In genomic region chr17:46818929-46819859, GRCh38 we compare ENCODE assay signal across 8 cellular contexts. TPM values are rescaled to one million over a fixed set of nuclear protein-coding genes. Genes with fewer than 3 reads are reported as not detected.
DNase-seq lines count a peak whose midpoint lies in the region; FAIRE-seq and TF ChIP-seq lines count a peak whose summit lies in the region.

No MANE protein-coding gene starts in this region.

- H3K79me1 ChIP-seq in neuronal stem cell (ENCODE audit: low read depth, low read length) = no peaks in the 10 kb centered on the region

- POLR2A ChIA-PET in endothelial cell of umbilical vein (lab: Charles Lee) = no interaction called here

- no peak overlapping the region for H3K27ac ChIP-seq in endothelial cell of umbilical vein (ENCODE audit: insufficient read depth, low read depth, low read length)
- no peak overlapping the region for H3K27ac ChIP-seq in neuronal stem cell (replicated peaks; ENCODE audit: low read length)

- intact Hi-C loops in endothelial cell of umbilical vein (cut with micrococcal nuclease) = no loop called here

- no peak overlapping the region for H4K8ac ChIP-seq in neuronal stem cell (ENCODE audit: low read depth, low read length)

- peak overlapping the region; percentile 9 for H2BK15ac ChIP-seq in neuronal stem cell (ENCODE audit: low read length)

- H3K4me1 ChIP-seq in endothelial cell of umbilical vein (ENCODE audit: control insufficient read depth, extremely low read depth, insufficient read depth, low read length) = no peaks in the 10 kb centered on the region
- peaks cover 24 to 43% of the 10 kb centered on the region in 2 donors for H3K4me1 ChIP-seq in neuronal stem cell (ENCODE audit: control insufficient read depth in 2 of 2, insufficient read depth in 1 of 2, low read depth in 1 of 2, low read length in 2 of 2)

- no CpG with 5 or more reads among the region's 72 CpGs for WGBS in neuronal stem cell (ENCODE audit: extremely low coverage in 2 of 2, insufficient read length in 2 of 2, insufficient replicate concordance in 1 of 2), 2 donors

- no peaks in the 10 kb centered on the region for H4K20me1 ChIP-seq in endothelial cell of umbilical vein (replicated peaks; ENCODE audit: control insufficient read depth, extremely low read depth, insufficient read depth, low read length)

- H3K79me2 ChIP-seq in endothelial cell of umbilical vein (ENCODE audit: control insufficient read depth, insufficient read depth, low read length) = no peaks in the 10 kb centered on the region

- no peak for TF ChIP-seq POLR2A in endothelial cell of umbilical vein (IDR thresholded peaks at IDR 0.05; ENCODE audit: low read depth, low read length)

- H3K9me1 ChIP-seq in endothelial cell of umbilical vein (replicated peaks; ENCODE audit: control insufficient read depth, extremely low read depth, insufficient read depth, low read length) = no peaks in the 10 kb centered on the region

- H2BK5ac ChIP-seq in neuronal stem cell (ENCODE audit: low read length) = no peak overlapping the region

- H2BK12ac ChIP-seq in neuronal stem cell (ENCODE audit: low read length) = no peak overlapping the region

- no peak overlapping the region for H3K4ac ChIP-seq in neuronal stem cell (ENCODE audit: low read length)

- H2AFZ ChIP-seq in endothelial cell of umbilical vein (ENCODE audit: low read depth, low read length) (no peak overlapping the region), neuronal stem cell (ENCODE audit: low read length) (peak overlapping the region; percentile 80)

- no peak overlapping the region for H4K91ac ChIP-seq in neuronal stem cell (ENCODE audit: low read depth, low read length, poor library complexity)

- no peaks in the 10 kb centered on the region for H3K9me3 ChIP-seq in endothelial cell of umbilical vein (replicated peaks; ENCODE audit: control insufficient read depth, insufficient read depth, low read length)
- peaks cover 0 to 13% of the 10 kb centered on the region in 2 donors for H3K9me3 ChIP-seq in neuronal stem cell (replicated peaks in 1 of 2; ENCODE audit: control insufficient read depth in 2 of 2, insufficient read depth in 1 of 2, low read depth in 1 of 2, low read length in 2 of 2)

- no peak for TF ChIP-seq CTCF in endothelial cell of umbilical vein (IDR thresholded peaks at IDR 0.05; ENCODE audit: extremely low read depth in 1 of 2, insufficient read depth in 1 of 2, low read depth in 1 of 2, low read length in 2 of 2)

- peak overlapping the region; percentile 82 for H3K23ac ChIP-seq in neuronal stem cell (ENCODE audit: low read depth, low read length, poor library complexity)

- H3K36me3 ChIP-seq in endothelial cell of umbilical vein (ENCODE audit: control insufficient read depth in 2 of 2, extremely low read depth in 1 of 2, insufficient read depth in 2 of 2, low read length in 2 of 2) (no peaks in the 10 kb centered on the region), neuronal stem cell (replicated peaks in 1 of 2; ENCODE audit: control insufficient read depth in 2 of 2, insufficient read depth in 2 of 2, low read length in 2 of 2) (peaks cover 0 to 4% of the 10 kb centered on the region in 2 donors)

- H3K27me3 ChIP-seq in endothelial cell of umbilical vein (ENCODE audit: control insufficient read depth in 2 of 2, insufficient read depth in 2 of 2, low read length in 2 of 2) (peaks cover 64 to 66% of the 10 kb centered on the region in 2 experiments), neuronal stem cell (ENCODE audit: control insufficient read depth in 3 of 3, insufficient read depth in 3 of 3, low read depth in 1 of 3, low read length in 3 of 3) (peaks cover 0 to 93% (median 48%) of the 10 kb centered on the region in 3 experiments)

- no TSS peak for BruUV-seq in endothelial cell of umbilical vein (replicated peaks; lab: Mats Ljungman, UMichigan)

- CTCF ChIA-PET in endothelial cell of umbilical vein (lab: Charles Lee) = interaction anchor here (5.5 kb wide), 1 partner anchor 15 kb away, joined by 34 read pairs; no protein-coding TSS in a partner anchor

- H3K18ac ChIP-seq in neuronal stem cell (ENCODE audit: low read length) = peak overlapping the region; percentile 74

- no peak overlapping the region for H2AK5ac ChIP-seq in neuronal stem cell (ENCODE audit: low read depth, low read length)

- peak overlapping the region; percentile 49 for H2BK120ac ChIP-seq in neuronal stem cell (ENCODE audit: low read depth, low read length)

- FAIRE-seq in endothelial cell of umbilical vein (lab: Jason Lieb, UNC) = no peak

- peak overlapping the region; percentile 77 for H3K14ac ChIP-seq in neuronal stem cell (ENCODE audit: low read length)

- H3K4me2 ChIP-seq in endothelial cell of umbilical vein (ENCODE audit: insufficient read depth, low read length) = no peak overlapping the region
- peak overlapping the region; percentile 92 for H3K4me2 ChIP-seq in neuronal stem cell (ENCODE audit: insufficient read depth, low read length, poor library complexity, severe bottlenecking)

- dilution Hi-C loops in endothelial cell of umbilical vein (cut with MboI; ENCODE audit: extremely low pct_ligation_motif_present, low sequenced_read_pairs) = no loop called here

- no peak overlapping the region for H3K9ac ChIP-seq in endothelial cell of umbilical vein (replicated peaks; ENCODE audit: extremely low read depth, insufficient read depth, low read length)
- H3K9ac ChIP-seq in neuronal stem cell (ENCODE audit: low read depth, low read length, poor library complexity) = peak overlapping the region; percentile 66

- DNase-seq in CMK (ENCODE audit: low read depth) (peak; percentile 49), NCI-H69 (lab: John Stamatoyannopoulos, UW) (peak; percentile 53), endothelial cell of umbilical vein (ENCODE audit: low read depth, low spot score) (no peak), neuronal stem cell (ENCODE audit: low spot score) (peak; percentile 59), anterior cingulate cortex (lab: John Stamatoyannopoulos, UW) (no peak), glomerular visceral epithelial cell (ENCODE audit: extremely low spot score) (no peak), NCI-H1048 (lab: John Stamatoyannopoulos, UW) (no peak), dedifferentiated amniotic fluid mesenchymal stem cell (ENCODE audit: extremely low spot score) (no peak)

- H3K4me3 ChIP-seq in endothelial cell of umbilical vein (replicated peaks in 1 of 3; ENCODE audit: insufficient read depth in 1 of 3, low read depth in 1 of 3, low read length in 3 of 3) = no peak overlapping the region
- peak overlapping the region; percentile 72 to 80 for H3K4me3 ChIP-seq in neuronal stem cell (ENCODE audit: low read length in 2 of 2)

TF ChIP-seq in endothelial cell of umbilical vein, 7 proteins besides CTCF, POLR2A, EP300 and RAD21:
- no peak for TF ChIP-seq JUN (IDR thresholded peaks at IDR 0.05; ENCODE audit: borderline replicate concordance, insufficient read depth, insufficient read length, low read depth)
- no peak for TF ChIP-seq MYC (IDR thresholded peaks at IDR 0.05; ENCODE audit: low read depth, low read length)
- peak; percentile 100 for TF ChIP-seq EZH2 (IDR thresholded peaks at IDR 0.05; ENCODE audit: borderline replicate concordance, low read depth, low read length, severe bottlenecking)

RNA-seq across cellular contexts. Expression of gene WNT3, which starts 0.7 kb away (rescaled TPM):
- 2.0 and 2.1 TPM in 2 replicates for total RNA-seq in endothelial cell of umbilical vein
- polyA plus RNA-seq in endothelial cell of umbilical vein = 1.4 TPM in 2 replicates
- 1.1 and 1.2 TPM in 2 replicates for polyA plus RNA-seq in endothelial cell of umbilical vein (2011; cell fraction: cytosol; rRNA removed)
- polyA plus RNA-seq in endothelial cell of umbilical vein (2011; cell fraction: nucleus; rRNA removed) = 6.3 and 7.0 TPM in 2 replicates
- 2.1 and 2.4 TPM in 2 replicates for polyA plus RNA-seq in endothelial cell of umbilical vein (2012)
- 1.2 and 2.1 TPM in 2 replicates for polyA minus RNA-seq in endothelial cell of umbilical vein
- polyA minus RNA-seq in endothelial cell of umbilical vein (2011; cell fraction: cytosol; rRNA and poly(A)+ RNA removed) = 1.8 TPM
- 0.82 and 1.1 TPM in 2 replicates for polyA minus RNA-seq in endothelial cell of umbilical vein (2011; cell fraction: nucleus; rRNA and poly(A)+ RNA removed)
- polyA plus RNA-seq in neuronal stem cell (2013, experiment 1 of 2) = 6.1 TPM
- 6.0 TPM for polyA plus RNA-seq in neuronal stem cell (2013, experiment 2 of 2)

RNA-seq across cellular contexts. Expression of gene WNT9B, which starts 32.2 kb away (rescaled TPM):
- not detected in 2 replicates for total RNA-seq in endothelial cell of umbilical vein
- polyA plus RNA-seq in endothelial cell of umbilical vein = not detected in 2 replicates
- polyA plus RNA-seq in endothelial cell of umbilical vein (2011; cell fraction: cytosol; rRNA removed) = not detected in 2 replicates
- not detected in 2 replicates for polyA plus RNA-seq in endothelial cell of umbilical vein (2011; cell fraction: nucleus; rRNA removed)
- polyA plus RNA-seq in endothelial cell of umbilical vein (2012) = not detected in 2 replicates
- not detected in 2 replicates for polyA minus RNA-seq in endothelial cell of umbilical vein
- polyA minus RNA-seq in endothelial cell of umbilical vein (2011; cell fraction: cytosol; rRNA and poly(A)+ RNA removed) = not detected
- not detected in 2 replicates for polyA minus RNA-seq in endothelial cell of umbilical vein (2011; cell fraction: nucleus; rRNA and poly(A)+ RNA removed)
- polyA plus RNA-seq in neuronal stem cell (2013, experiment 1 of 2) = not detected
- polyA plus RNA-seq in neuronal stem cell (2013, experiment 2 of 2) = not detected

Comparison
In these comparisons a context has a peak if more than half of its experiments do, and no peak if none do; other contexts are left out.
1. DNase-seq: peak in CMK (single experiment), NCI-H69 (single experiment) and neuronal stem cell (single experiment); none in endothelial cell of umbilical vein (single experiment), anterior cingulate cortex (0 of 58), glomerular visceral epithelial cell (single experiment), NCI-H1048 (single experiment) and dedifferentiated amniotic fluid mesenchymal stem cell (single experiment).
2. H3K4me3 ChIP-seq: peak in neuronal stem cell (2 of 2); none in endothelial cell of umbilical vein (0 of 3).